Comparison of ENCODE assay signal across 22 cellular contexts in genomic region chr16:2230376-2230775, GRCh38. TPM values are rescaled to one million over a fixed set of nuclear protein-coding genes. Genes with fewer than 3 reads are reported as not detected.
DNase-seq lines count a peak whose midpoint lies in the region; ATAC-seq and TF ChIP-seq lines count a peak whose summit lies in the region.
"Had no signal": no experiment of that assay in that cellular context is flagged by ENCODE, and none has a peak within 500 bp of the region (broad histone marks: within the 10 kb centered on the region; RNA-seq: fewer than 3 reads in every experiment).

No MANE protein-coding gene starts in this region.

- no peak overlapping the region for H2AK5ac ChIP-seq in neuronal stem cell (ENCODE audit: low read depth, low read length)
- H2AK5ac ChIP-seq in H9 (ENCODE audit: insufficient read length, low read length): no peak overlapping the region

- H3K9me3 ChIP-seq in neuronal stem cell (replicated peaks in 1 of 2; ENCODE audit: control insufficient read depth in 2 of 2, insufficient read depth in 1 of 2, low read depth in 1 of 2, low read length in 2 of 2) (no peaks in the 10 kb centered on the region), H9 (ENCODE audit: control insufficient read depth, low read depth, low read length) (no peaks in the 10 kb centered on the region)
- H3K9me3 ChIP-seq: Caco-2 had no signal

- H2BK15ac ChIP-seq in neuronal stem cell (ENCODE audit: low read length) (no peak overlapping the region), H9 (ENCODE audit: low read depth, low read length) (no peak overlapping the region)

- ATAC-seq in esophagus mucosa (peak; percentile 35), HG02870 (IDR thresholded peaks at IDR 0.05; ENCODE audit: unreplicated experiment) (no peak), GM21515 (IDR thresholded peaks at IDR 0.05; ENCODE audit: unreplicated experiment) (no peak)
- ATAC-seq: GM12878, PC-3 had no signal

- no peaks in the 10 kb centered on the region for H3K9me3 Mint-ChIP-seq in H9

- no peaks in the 10 kb centered on the region for H3K4me1 ChIP-seq in neuronal stem cell (ENCODE audit: control insufficient read depth in 2 of 2, insufficient read depth in 1 of 2, low read depth in 1 of 2, low read length in 2 of 2)
- no peaks in the 10 kb centered on the region for H3K4me1 ChIP-seq in H9 (ENCODE audit: insufficient read depth, low read length)
- H3K4me1 ChIP-seq: Caco-2 had no signal

- H3T11ph ChIP-seq in H9 (ENCODE audit: low read length): no peak overlapping the region

- H4K8ac ChIP-seq in neuronal stem cell (ENCODE audit: low read depth, low read length) (no peak overlapping the region), H9 (replicated peaks; ENCODE audit: insufficient read length, low read depth, low read length) (no peak overlapping the region)

- no peak overlapping the region for H3K56ac ChIP-seq in H9 (ENCODE audit: insufficient read length, low read depth, low read length)

- peak overlapping the region; percentile 58 for H2BK12ac ChIP-seq in neuronal stem cell (ENCODE audit: low read length)
- no peak overlapping the region for H2BK12ac ChIP-seq in H9 (ENCODE audit: insufficient read length, low read depth, low read length)

- H3K4me2 ChIP-seq in neuronal stem cell (ENCODE audit: insufficient read depth, low read length, poor library complexity, severe bottlenecking) (no peak overlapping the region), H9 (ENCODE audit: insufficient read depth, insufficient read length, low read length) (no peak overlapping the region)

- H2BK120ac ChIP-seq in neuronal stem cell (ENCODE audit: low read depth, low read length) (no peak overlapping the region), H9 (ENCODE audit: low read depth, low read length, poor library complexity, severe bottlenecking) (no peak overlapping the region)

- no peaks in the 10 kb centered on the region for H4K20me1 ChIP-seq in H9 (ENCODE audit: control insufficient read depth, insufficient read depth, insufficient read length)

- no peaks in the 10 kb centered on the region; the same call in 1 of the 2 replicates for H3K27me3 Mint-ChIP-seq in H9 (ENCODE audit: low read depth)

- no peak overlapping the region for H3K18ac ChIP-seq in neuronal stem cell (ENCODE audit: low read length)
- H3K18ac ChIP-seq in H9 (ENCODE audit: insufficient read length, low read depth, low read length): no peak overlapping the region

- H3K36me3 Mint-ChIP-seq in H9 (ENCODE audit: insufficient read depth in 1 of 3, low read depth in 3 of 3): peaks cover 2 to 30% (median 16%) of the 10 kb centered on the region in 3 experiments; a peak in 6 of 7 replicates

- peak overlapping the region; percentile 43 for H3K23ac ChIP-seq in neuronal stem cell (ENCODE audit: low read depth, low read length, poor library complexity)
- H3K23ac ChIP-seq in H9 (ENCODE audit: insufficient read length, low read depth, low read length): no peak overlapping the region

- no peaks in the 10 kb centered on the region; a peak in 1 of 4 replicates for H3K4me1 Mint-ChIP-seq in H9

- no peak overlapping the region for H3K4me3 ChIP-seq in neuronal stem cell (ENCODE audit: low read length in 2 of 2)
- H3K4me3 ChIP-seq: GM12878 had no signal

- H3K27ac Mint-ChIP-seq in H9: peak overlapping the region in 1 of 3 experiments; percentile 64; a peak in 1 of 7 replicates
- H3K27ac Mint-ChIP-seq: B cell; CD4-positive, CD25-positive, alpha-beta regulatory T cell had no signal

- H2BK20ac ChIP-seq in H9 (ENCODE audit: low read depth, low read length, poor library complexity, severe bottlenecking): no peak overlapping the region

- H3K4ac ChIP-seq in neuronal stem cell (ENCODE audit: low read length) (no peak overlapping the region), H9 (ENCODE audit: low read depth, low read length) (no peak overlapping the region)

- peak overlapping the region in 1 of 2 experiments; percentile 29; a peak in 1 of 5 replicates for H3K4me3 Mint-ChIP-seq in H9
- H3K4me3 Mint-ChIP-seq: B cell; CD4-positive, CD25-positive, alpha-beta regulatory T cell had no signal

- H2BK5ac ChIP-seq in neuronal stem cell (ENCODE audit: low read length): no peak overlapping the region
- H2BK5ac ChIP-seq in H9 (ENCODE audit: insufficient read length, low read length): no peak overlapping the region

- H2AFZ ChIP-seq in neuronal stem cell (ENCODE audit: low read length) (no peak overlapping the region), H9 (ENCODE audit: low read length) (no peak overlapping the region)

- DNase-seq in CD1c-positive myeloid dendritic cell (ENCODE audit: extremely low spot score) (peak; percentile 26), NCI-H2196 treated with DMSO at 0.1 percent for 48 hours (lab: John Stamatoyannopoulos, UW; ENCODE audit: unreplicated experiment) (peak; percentile 69), neuronal stem cell (ENCODE audit: low spot score) (no peak), H9 (no peak)
- no peak for DNase-seq in NK-92 treated with Interleukin-12 subunit alpha and Interleukin-12 subunit beta, amount 100 ng/mL, for 24 hours (lab: John Stamatoyannopoulos, UW)
- DNase-seq: Caco-2; CD4-positive, CD25-positive, alpha-beta regulatory T cell; EL; IMR-90; Karpas-422; NCI-H146; NCI-H2081 treated with DMSO at 0.1 percent for 48 hours; NCI-H226; NCI-H524; PC-3; RPMI8226 had no signal

- WGBS in neuronal stem cell (ENCODE audit: extremely low coverage in 2 of 2, insufficient read length in 2 of 2, insufficient replicate concordance in 1 of 2), 2 donors: no CpG with 5 or more reads among the region's 13 CpGs
- no CpG with 5 or more reads among the region's 13 CpGs for WGBS in H9 (ENCODE audit: extremely low coverage, insufficient read length, low lambda C conversion rate)

- no peak for TF ChIP-seq CTCF in H9 (conservative IDR thresholded peaks at IDR 0.05)

- peaks cover 21% of the 10 kb centered on the region for H3K79me1 ChIP-seq in neuronal stem cell (ENCODE audit: low read depth, low read length)
- no peaks in the 10 kb centered on the region for H3K79me1 ChIP-seq in H9 (ENCODE audit: insufficient read depth, low read depth, low read length, poor library complexity, severe bottlenecking)

- H4K91ac ChIP-seq in neuronal stem cell (ENCODE audit: low read depth, low read length, poor library complexity) (no peak overlapping the region), H9 (ENCODE audit: insufficient read length, low read depth, low read length) (no peak overlapping the region)

- H3K14ac ChIP-seq in neuronal stem cell (ENCODE audit: low read length) (no peak overlapping the region), H9 (ENCODE audit: insufficient read depth, low read length) (no peak overlapping the region)

- H3K9ac ChIP-seq in neuronal stem cell (ENCODE audit: low read depth, low read length, poor library complexity): no peak overlapping the region
- H3K9ac ChIP-seq in H9 (ENCODE audit: extremely low read depth, insufficient read length, low read length): no peak overlapping the region

- H3K27me3 ChIP-seq in neuronal stem cell (ENCODE audit: control insufficient read depth in 3 of 3, insufficient read depth in 3 of 3, low read depth in 1 of 3, low read length in 3 of 3) (no peaks in the 10 kb centered on the region), H9 (ENCODE audit: insufficient read depth, low read length) (no peaks in the 10 kb centered on the region)

- no peaks in the 10 kb centered on the region for H3K23me2 ChIP-seq in H9 (ENCODE audit: insufficient read length, low read depth, low read length, poor library complexity, severe bottlenecking)

- no peak overlapping the region for H4K5ac ChIP-seq in H9 (ENCODE audit: insufficient read length, low read depth, low read length)

- no peak overlapping the region for H3K27ac ChIP-seq in neuronal stem cell (replicated peaks; ENCODE audit: low read length)
- H3K27ac ChIP-seq in H9 (ENCODE audit: insufficient read length, low read depth, low read length): no peak overlapping the region
- H3K27ac ChIP-seq: HL-60 had no signal

- peaks cover 3% of the 10 kb centered on the region; the same call in 1 of the 2 replicates for H3K79me2 ChIP-seq in H9 (ENCODE audit: insufficient read depth, low read length)

- H3K36me3 ChIP-seq in neuronal stem cell (replicated peaks in 1 of 2; ENCODE audit: control insufficient read depth in 2 of 2, insufficient read depth in 2 of 2, low read length in 2 of 2): peaks cover 43 to 88% of the 10 kb centered on the region in 2 donors

RNA-seq across cellular contexts. Expression of gene DNASE1L2, which starts 5.9 kb away (rescaled TPM):
- total RNA-seq in esophagus mucosa (0.12 TPM), H9 (2021) (2.5 TPM in 2 replicates)
- polyA plus RNA-seq in neuronal stem cell (2013, experiment 1 of 2): 0.26 TPM
- 0.30 TPM for polyA plus RNA-seq in neuronal stem cell (2013, experiment 2 of 2)
- polyA plus RNA-seq: CD4-positive, CD25-positive, alpha-beta regulatory T cell had no signal

RNA-seq across cellular contexts. Expression of gene E4F1, which starts 7.0 kb away (rescaled TPM):
- total RNA-seq in esophagus mucosa (10.7 TPM), H9 (2021) (35.9 and 37.6 TPM in 2 replicates)
- 10.6 TPM for polyA plus RNA-seq in neuronal stem cell (2013, experiment 1 of 2)
- polyA plus RNA-seq in neuronal stem cell (2013, experiment 2 of 2): 9.7 TPM

RNA-seq across cellular contexts. Expression of gene PGP, which starts 15.7 kb away (rescaled TPM):
- 6.6 TPM for total RNA-seq in esophagus mucosa
- 32.8 TPM for polyA plus RNA-seq in neuronal stem cell (2013, experiment 1 of 2)
- 31.7 TPM for polyA plus RNA-seq in neuronal stem cell (2013, experiment 2 of 2)
- total RNA-seq in H9 (2021): 37.4 and 38.3 TPM in 2 replicates

RNA-seq across cellular contexts. Expression of gene BRICD5, which starts 19.7 kb away (rescaled TPM):
- total RNA-seq in esophagus mucosa: 0.36 TPM
- 9.0 TPM for polyA plus RNA-seq in neuronal stem cell (2013, experiment 1 of 2)
- polyA plus RNA-seq in neuronal stem cell (2013, experiment 2 of 2): 9.1 TPM
- total RNA-seq in H9 (2021): 10.8 and 11.9 TPM in 2 replicates

RNA-seq across cellular contexts. Expression of gene ECI1, which starts 21.0 kb away (rescaled TPM):
- total RNA-seq in esophagus mucosa (65.8 TPM), H9 (2021) (90.0 and 95.4 TPM in 2 replicates)
- 58.4 TPM for polyA plus RNA-seq in neuronal stem cell (2013, experiment 1 of 2)
- 57.0 TPM for polyA plus RNA-seq in neuronal stem cell (2013, experiment 2 of 2)

Comparison
In these comparisons a context has a peak if more than half of its experiments do, and no peak if none do; other contexts are left out.
1. DNase-seq: peak in CD1c-positive myeloid dendritic cell (single experiment) and NCI-H2196 treated with DMSO at 0.1 percent for 48 hours (single experiment); none in neuronal stem cell (single experiment), H9 (single experiment) and NK-92 treated with Interleukin-12 subunit alpha and Interleukin-12 subunit beta, amount 100 ng/mL, for 24 hours (single experiment).